In the genomic region with DNA sequence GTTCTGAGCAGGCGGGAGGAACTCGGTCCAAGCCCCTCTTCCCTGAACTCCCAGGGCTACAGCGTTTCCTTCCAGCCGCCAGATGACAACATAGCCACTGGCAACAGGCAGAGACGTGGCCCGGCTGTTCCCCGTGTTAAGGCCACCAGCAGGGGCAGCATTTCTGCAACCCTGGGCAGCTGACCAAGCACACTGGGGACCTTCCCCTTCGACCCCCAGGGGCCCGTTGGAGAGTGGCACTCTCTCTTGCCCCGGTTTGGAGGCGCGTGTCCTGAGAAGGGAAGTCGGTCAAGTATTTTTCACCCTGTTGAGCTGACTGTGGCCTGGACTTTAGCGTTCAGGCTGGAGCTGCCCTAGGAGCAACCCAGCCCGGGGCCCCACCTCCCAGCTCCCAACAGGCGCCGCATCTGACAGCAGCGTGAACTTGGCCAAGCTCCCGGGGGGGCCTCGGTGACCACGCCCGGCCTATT, we compare ENCODE assay signal across 1 cellular context.
A peak's percentile ranks its signal among the peaks of the same experiment; 100 is the strongest.
TF ChIP-seq lines count a peak whose summit lies in the region.

No MANE protein-coding gene starts in this region.

TF ChIP-seq in HepG2, 621 proteins besides CTCF, POLR2A, EP300 and RAD21 (continued from another document and continues in another):
- TF ChIP-seq, protein P1, sequence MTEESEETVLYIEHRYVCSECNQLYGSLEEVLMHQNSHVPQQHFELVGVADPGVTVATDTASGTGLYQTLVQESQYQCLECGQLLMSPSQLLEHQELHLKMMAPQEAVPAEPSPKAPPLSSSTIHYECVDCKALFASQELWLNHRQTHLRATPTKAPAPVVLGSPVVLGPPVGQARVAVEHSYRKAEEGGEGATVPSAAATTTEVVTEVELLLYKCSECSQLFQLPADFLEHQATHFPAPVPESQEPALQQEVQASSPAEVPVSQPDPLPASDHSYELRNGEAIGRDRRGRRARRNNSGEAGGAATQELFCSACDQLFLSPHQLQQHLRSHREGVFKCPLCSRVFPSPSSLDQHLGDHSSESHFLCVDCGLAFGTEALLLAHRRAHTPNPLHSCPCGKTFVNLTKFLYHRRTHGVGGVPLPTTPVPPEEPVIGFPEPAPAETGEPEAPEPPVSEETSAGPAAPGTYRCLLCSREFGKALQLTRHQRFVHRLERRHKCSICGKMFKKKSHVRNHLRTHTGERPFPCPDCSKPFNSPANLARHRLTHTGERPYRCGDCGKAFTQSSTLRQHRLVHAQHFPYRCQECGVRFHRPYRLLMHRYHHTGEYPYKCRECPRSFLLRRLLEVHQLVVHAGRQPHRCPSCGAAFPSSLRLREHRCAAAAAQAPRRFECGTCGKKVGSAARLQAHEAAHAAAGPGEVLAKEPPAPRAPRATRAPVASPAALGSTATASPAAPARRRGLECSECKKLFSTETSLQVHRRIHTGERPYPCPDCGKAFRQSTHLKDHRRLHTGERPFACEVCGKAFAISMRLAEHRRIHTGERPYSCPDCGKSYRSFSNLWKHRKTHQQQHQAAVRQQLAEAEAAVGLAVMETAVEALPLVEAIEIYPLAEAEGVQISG (CRISPR knock-in tag; IDR thresholded peaks at IDR 0.05), result peak; percentile 53
- TF ChIP-seq ZFY (CRISPR knock-in tag; IDR thresholded peaks at IDR 0.05) (peak; percentile 50), ZNF773 (CRISPR knock-in tag; IDR thresholded peaks at IDR 0.05; ENCODE audit: borderline replicate concordance) (no peak), EEA1 (CRISPR knock-in tag; IDR thresholded peaks at IDR 0.05; ENCODE audit: borderline replicate concordance) (no peak), KDM5A (IDR thresholded peaks at IDR 0.05; ENCODE audit: borderline replicate concordance, low read length) (no peak), THAP11 (CRISPR knock-in tag; IDR thresholded peaks at IDR 0.05) (0 out of 2 replicates have a peak, but pooled peaks have one; percentile 26), TSC22D2 (CRISPR knock-in tag; IDR thresholded peaks at IDR 0.05; ENCODE audit: borderline replicate concordance) (0 out of 2 replicates have a peak, but pooled peaks have one; percentile 54), ZNF138 (CRISPR knock-in tag; IDR thresholded peaks at IDR 0.05; ENCODE audit: low read depth) (no peak), ZFX (CRISPR knock-in tag; IDR thresholded peaks at IDR 0.05; ENCODE audit: low read depth) (peak; percentile 64), MZF1 (CRISPR knock-in tag; IDR thresholded peaks at IDR 0.05; ENCODE audit: borderline replicate concordance) (no peak), NR2C2 (CRISPR knock-in tag; IDR thresholded peaks at IDR 0.05; ENCODE audit: borderline replicate concordance) (peak; percentile 45; the same call in 1 of the 2 replicates), KAT8 (CRISPR knock-in tag; IDR thresholded peaks at IDR 0.05) (0 out of 2 replicates have a peak, but pooled peaks have one; percentile 27), NR2F6 (IDR thresholded peaks at IDR 0.05) (0 out of 2 replicates have a peak, but pooled peaks have one; percentile 22), NR2F6 (CRISPR knock-in tag; IDR thresholded peaks at IDR 0.05) (peak; percentile 54), SMARCE1 (IDR thresholded peaks at IDR 0.05; ENCODE audit: borderline replicate concordance) (no peak), ZMYM2 (CRISPR knock-in tag; IDR thresholded peaks at IDR 0.05) (no peak), MEIS2 (CRISPR knock-in tag; IDR thresholded peaks at IDR 0.05) (no peak), HOXA3 (CRISPR knock-in tag; IDR thresholded peaks at IDR 0.05) (peak; percentile 47; the same call in 1 of the 2 replicates), CBFB (CRISPR knock-in tag; IDR thresholded peaks at IDR 0.05) (0 out of 2 replicates have a peak, but pooled peaks have one; percentile 69), MAZ (IDR thresholded peaks at IDR 0.05; ENCODE audit: borderline replicate concordance, low read depth, low read length) (no peak), MAZ (CRISPR knock-in tag; IDR thresholded peaks at IDR 0.05; ENCODE audit: low read depth) (no peak), ZNF205 (CRISPR knock-in tag; IDR thresholded peaks at IDR 0.05) (0 out of 2 replicates have a peak, but pooled peaks have one; percentile 37), ZNF296 (CRISPR knock-in tag; conservative IDR thresholded peaks at IDR 0.05) (peak; percentile 69; the same call in 1 of the 2 replicates), ZNF550 (CRISPR knock-in tag; IDR thresholded peaks at IDR 0.05; ENCODE audit: borderline replicate concordance) (0 out of 2 replicates have a peak, but pooled peaks have one; percentile 74), ZNF549 (CRISPR knock-in tag; IDR thresholded peaks at IDR 0.05) (0 out of 2 replicates have a peak, but pooled peaks have one; percentile 24), PHF21A (CRISPR knock-in tag; IDR thresholded peaks at IDR 0.05) (0 out of 2 replicates have a peak, but pooled peaks have one; percentile 43), REL (CRISPR knock-in tag; conservative IDR thresholded peaks at IDR 0.05) (no peak), RXRA (CRISPR knock-in tag; IDR thresholded peaks at IDR 0.05) (peak; percentile 45; the same call in 1 of the 2 replicates), ZNF17 (CRISPR knock-in tag; IDR thresholded peaks at IDR 0.05) (no peak), TBX3 (IDR thresholded peaks at IDR 0.05; ENCODE audit: borderline replicate concordance) (no peak), YEATS4 (CRISPR knock-in tag; IDR thresholded peaks at IDR 0.05; ENCODE audit: borderline replicate concordance) (peak; percentile 71), SP140L (CRISPR knock-in tag; IDR thresholded peaks at IDR 0.05; ENCODE audit: borderline replicate concordance) (no peak), ZNF101 (CRISPR knock-in tag; IDR thresholded peaks at IDR 0.05; ENCODE audit: borderline replicate concordance, low read depth) (no peak), ZNF747 (CRISPR knock-in tag; IDR thresholded peaks at IDR 0.05; ENCODE audit: borderline replicate concordance) (no peak), MATR3 (CRISPR knock-in tag; IDR thresholded peaks at IDR 0.05) (no peak), ZNF251 (CRISPR knock-in tag; IDR thresholded peaks at IDR 0.05) (no peak)
- TF ChIP-seq, protein P2, sequence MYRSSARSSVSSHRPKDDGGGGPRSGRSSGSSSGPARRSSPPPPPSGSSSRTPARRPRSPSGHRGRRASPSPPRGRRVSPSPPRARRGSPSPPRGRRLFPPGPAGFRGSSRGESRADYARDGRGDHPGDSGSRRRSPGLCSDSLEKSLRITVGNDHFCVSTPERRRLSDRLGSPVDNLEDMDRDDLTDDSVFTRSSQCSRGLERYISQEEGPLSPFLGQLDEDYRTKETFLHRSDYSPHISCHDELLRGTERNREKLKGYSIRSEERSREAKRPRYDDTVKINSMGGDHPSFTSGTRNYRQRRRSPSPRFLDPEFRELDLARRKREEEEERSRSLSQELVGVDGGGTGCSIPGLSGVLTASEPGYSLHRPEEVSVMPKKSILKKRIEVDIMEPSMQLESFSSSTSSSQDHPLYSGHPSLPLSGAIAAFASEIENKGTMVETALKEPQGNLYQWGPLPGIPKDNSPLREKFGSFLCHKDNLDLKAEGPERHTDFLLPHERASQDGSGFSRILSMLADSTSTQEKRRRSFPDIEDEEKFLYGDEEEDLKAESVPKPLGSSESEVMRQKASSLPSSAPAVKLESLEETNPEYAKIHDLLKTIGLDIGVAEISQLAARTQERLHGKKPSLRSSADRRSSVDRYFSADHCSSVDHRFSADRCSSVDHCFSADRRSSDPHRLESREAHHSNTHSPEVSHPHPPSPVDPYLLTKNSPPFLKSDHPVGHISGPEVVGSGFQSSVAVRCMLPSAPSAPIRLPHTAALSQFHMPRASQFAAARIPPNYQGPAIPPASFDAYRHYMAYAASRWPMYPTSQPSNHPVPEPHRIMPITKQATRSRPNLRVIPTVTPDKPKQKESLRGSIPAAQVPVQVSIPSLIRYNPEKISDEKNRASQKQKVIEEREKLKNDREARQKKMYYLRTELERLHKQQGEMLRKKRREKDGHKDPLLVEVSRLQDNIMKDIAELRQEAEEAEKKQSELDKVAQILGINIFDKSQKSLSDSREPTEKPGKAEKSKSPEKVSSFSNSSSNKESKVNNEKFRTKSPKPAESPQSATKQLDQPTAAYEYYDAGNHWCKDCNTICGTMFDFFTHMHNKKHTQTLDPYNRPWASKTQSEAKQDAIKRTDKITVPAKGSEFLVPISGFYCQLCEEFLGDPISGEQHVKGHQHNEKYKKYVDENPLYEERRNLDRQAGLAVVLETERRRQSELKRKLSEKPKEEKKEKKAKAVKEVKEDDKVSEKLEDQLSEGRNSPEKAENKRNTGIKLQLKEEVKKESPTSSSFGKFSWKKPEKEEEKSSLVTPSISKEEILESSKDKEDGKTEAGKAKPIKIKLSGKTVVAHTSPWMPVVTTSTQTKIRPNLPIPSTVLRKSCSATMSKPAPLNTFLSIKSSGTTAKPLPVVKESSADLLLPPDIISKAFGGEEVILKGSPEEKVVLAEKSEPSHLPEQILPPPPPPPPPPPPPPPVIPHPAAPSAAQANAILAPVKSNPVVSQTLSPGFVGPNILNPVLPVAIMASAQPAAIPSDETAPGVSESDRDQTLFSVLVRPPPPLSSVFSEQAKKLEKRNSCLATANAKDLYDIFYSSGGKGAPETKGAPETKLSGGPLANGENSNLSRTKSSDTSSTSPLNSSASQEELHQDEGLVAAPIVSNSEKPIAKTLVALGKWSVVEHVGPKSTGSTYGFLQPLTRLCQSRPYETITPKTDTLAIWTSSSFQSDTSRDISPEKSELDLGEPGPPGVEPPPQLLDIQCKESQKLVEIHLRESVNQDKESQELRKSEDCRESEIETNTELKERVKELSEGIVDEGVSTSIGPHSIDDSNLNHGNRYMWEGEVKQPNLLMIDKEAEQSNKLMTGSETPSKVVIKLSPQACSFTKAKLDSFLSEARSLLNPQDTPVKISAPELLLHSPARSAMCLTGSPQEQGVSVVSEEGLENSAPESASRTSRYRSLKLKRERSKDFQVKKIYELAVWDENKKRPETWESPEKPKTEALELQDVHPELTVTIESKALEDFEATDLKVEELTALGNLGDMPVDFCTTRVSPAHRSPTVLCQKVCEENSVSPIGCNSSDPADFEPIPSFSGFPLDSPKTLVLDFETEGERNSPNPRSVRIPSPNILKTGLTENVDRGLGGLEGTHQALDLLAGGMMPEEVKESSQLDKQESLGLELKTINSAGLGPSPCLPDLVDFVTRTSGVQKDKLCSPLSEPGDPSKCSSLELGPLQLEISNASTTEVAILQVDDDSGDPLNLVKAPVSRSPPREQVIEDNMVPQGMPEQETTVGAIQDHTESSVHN (CRISPR knock-in tag; IDR thresholded peaks at IDR 0.05), result no peak
- TF ChIP-seq, protein P3, sequence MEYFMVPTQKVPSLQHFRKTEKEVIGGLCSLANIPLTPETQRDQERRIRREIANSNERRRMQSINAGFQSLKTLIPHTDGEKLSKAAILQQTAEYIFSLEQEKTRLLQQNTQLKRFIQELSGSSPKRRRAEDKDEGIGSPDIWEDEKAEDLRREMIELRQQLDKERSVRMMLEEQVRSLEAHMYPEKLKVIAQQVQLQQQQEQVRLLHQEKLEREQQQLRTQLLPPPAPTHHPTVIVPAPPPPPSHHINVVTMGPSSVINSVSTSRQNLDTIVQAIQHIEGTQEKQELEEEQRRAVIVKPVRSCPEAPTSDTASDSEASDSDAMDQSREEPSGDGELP (IDR thresholded peaks at IDR 0.05; ENCODE audit: borderline replicate concordance, low read depth), result peak; percentile 68; the same call in 1 of the 2 replicates
- TF ChIP-seq, protein P4, sequence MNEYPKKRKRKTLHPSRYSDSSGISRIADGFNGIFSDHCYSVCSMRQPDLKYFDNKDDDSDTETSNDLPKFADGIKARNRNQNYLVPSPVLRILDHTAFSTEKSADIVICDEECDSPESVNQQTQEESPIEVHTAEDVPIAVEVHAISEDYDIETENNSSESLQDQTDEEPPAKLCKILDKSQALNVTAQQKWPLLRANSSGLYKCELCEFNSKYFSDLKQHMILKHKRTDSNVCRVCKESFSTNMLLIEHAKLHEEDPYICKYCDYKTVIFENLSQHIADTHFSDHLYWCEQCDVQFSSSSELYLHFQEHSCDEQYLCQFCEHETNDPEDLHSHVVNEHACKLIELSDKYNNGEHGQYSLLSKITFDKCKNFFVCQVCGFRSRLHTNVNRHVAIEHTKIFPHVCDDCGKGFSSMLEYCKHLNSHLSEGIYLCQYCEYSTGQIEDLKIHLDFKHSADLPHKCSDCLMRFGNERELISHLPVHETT (CRISPR knock-in tag; conservative IDR thresholded peaks at IDR 0.05), result 0 out of 2 replicates have a peak, but pooled peaks have one; percentile 32
- TF ChIP-seq, protein P5, sequence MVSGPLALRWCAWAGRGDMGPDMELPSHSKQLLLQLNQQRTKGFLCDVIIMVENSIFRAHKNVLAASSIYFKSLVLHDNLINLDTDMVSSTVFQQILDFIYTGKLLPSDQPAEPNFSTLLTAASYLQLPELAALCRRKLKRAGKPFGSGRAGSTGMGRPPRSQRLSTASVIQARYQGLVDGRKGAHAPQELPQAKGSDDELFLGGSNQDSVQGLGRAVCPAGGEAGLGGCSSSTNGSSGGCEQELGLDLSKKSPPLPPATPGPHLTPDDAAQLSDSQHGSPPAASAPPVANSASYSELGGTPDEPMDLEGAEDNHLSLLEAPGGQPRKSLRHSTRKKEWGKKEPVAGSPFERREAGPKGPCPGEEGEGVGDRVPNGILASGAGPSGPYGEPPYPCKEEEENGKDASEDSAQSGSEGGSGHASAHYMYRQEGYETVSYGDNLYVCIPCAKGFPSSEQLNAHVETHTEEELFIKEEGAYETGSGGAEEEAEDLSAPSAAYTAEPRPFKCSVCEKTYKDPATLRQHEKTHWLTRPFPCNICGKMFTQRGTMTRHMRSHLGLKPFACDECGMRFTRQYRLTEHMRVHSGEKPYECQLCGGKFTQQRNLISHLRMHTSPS (CRISPR knock-in tag; IDR thresholded peaks at IDR 0.05; ENCODE audit: low read depth), result peak; percentile 34; the same call in 1 of the 2 replicates
- TF ChIP-seq, protein P6, sequence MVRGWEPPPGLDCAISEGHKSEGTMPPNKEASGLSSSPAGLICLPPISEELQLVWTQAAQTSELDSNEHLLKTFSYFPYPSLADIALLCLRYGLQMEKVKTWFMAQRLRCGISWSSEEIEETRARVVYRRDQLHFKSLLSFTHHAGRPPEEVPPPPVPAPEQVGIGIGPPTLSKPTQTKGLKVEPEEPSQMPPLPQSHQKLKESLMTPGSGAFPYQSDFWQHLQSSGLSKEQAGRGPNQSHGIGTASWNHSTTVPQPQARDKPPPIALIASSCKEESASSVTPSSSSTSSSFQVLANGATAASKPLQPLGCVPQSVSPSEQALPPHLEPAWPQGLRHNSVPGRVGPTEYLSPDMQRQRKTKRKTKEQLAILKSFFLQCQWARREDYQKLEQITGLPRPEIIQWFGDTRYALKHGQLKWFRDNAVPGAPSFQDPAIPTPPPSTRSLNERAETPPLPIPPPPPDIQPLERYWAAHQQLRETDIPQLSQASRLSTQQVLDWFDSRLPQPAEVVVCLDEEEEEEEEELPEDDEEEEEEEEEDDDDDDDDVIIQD (CRISPR knock-in tag; IDR thresholded peaks at IDR 0.05; ENCODE audit: low read depth), result 0 out of 2 replicates have a peak, but pooled peaks have one; percentile 25
- TF ChIP-seq, protein P7, sequence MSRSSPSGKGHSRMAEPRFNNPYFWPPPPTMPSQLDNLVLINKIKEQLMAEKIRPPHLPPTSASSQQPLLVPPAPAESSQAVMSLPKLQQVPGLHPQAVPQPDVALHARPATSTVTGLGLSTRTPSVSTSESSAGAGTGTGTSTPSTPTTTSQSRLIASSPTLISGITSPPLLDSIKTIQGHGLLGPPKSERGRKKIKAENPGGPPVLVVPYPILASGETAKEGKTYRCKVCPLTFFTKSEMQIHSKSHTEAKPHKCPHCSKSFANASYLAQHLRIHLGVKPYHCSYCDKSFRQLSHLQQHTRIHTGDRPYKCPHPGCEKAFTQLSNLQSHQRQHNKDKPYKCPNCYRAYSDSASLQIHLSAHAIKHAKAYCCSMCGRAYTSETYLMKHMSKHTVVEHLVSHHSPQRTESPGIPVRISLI (CRISPR knock-in tag; IDR thresholded peaks at IDR 0.05; ENCODE audit: borderline replicate concordance), result no peak
- TF ChIP-seq, protein P8, sequence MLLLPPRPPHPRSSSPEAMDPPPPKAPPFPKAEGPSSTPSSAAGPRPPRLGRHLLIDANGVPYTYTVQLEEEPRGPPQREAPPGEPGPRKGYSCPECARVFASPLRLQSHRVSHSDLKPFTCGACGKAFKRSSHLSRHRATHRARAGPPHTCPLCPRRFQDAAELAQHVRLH (CRISPR knock-in tag; IDR thresholded peaks at IDR 0.05; ENCODE audit: borderline replicate concordance, low read depth), result peak; percentile 93; the same call in 1 of the 2 replicates
